ENCODE assay signal across 14 cellular contexts in genomic region chr7:21587139-21587773, GRCh38. TPM values are rescaled to one million over a fixed set of nuclear protein-coding genes. Genes with fewer than 3 reads are reported as not detected.
"Had no signal": no experiment of that assay in that cellular context is flagged by ENCODE, and none has a peak within 500 bp of the region (broad histone marks: within the 10 kb centered on the region; RNA-seq: fewer than 3 reads in every experiment).

No MANE protein-coding gene starts in this region.

- H3K9me3 Mint-ChIP-seq: effector memory CD8-positive, alpha-beta T cell; natural killer cell had no signal

- H3K36me3 Mint-ChIP-seq: activated naive CD8-positive, alpha-beta T cell treated with anti-CD3 and anti-CD28 coated beads, Interleukin-2, amount 10 ng/mL, durations not matched to agents 7 days and 5 days; natural killer cell had no signal

- ATAC-seq: effector memory CD8-positive, alpha-beta T cell; mucosa of descending colon; natural killer cell had no signal

- FAIRE-seq: kidney, TTC549 had no signal

- DNase-seq: activated B cell treated with CpG ODN at 0.5 μM for 24 hours; activated CD4-positive, alpha-beta T cell treated with anti-CD3 and anti-CD28 coated beads, Interleukin-2, amount 10 ng/mL, durations not matched to agents 24 days and 14 days; activated gamma-delta T cell treated with Interleukin-2 at 50 U/mL for 16 hours; activated naive CD8-positive, alpha-beta T cell treated with anti-CD3 and anti-CD28 coated beads, Interleukin-2, amount 10 ng/mL, durations not matched to agents 7 days and 5 days; dermis blood vessel endothelial cell; effector memory CD8-positive, alpha-beta T cell; kidney; left ventricle myocardium inferior; mucosa of descending colon; natural killer cell; stimulated activated CD4-positive, alpha-beta T cell treated with anti-CD3 and anti-CD28 coated beads, Interleukin-4, amount 100 ng/mL, for 1 hour; stimulated activated naive CD4-positive, alpha-beta T cell treated with Interleukin-2 at 50 U/mL for 16 hours; substantia nigra had no signal

- H3K4me3 Mint-ChIP-seq: activated B cell treated with CpG ODN at 0.5 μM for 24 hours; activated CD4-positive, alpha-beta T cell treated with anti-CD3 and anti-CD28 coated beads, Interleukin-2, amount 10 ng/mL, durations not matched to agents 24 days and 14 days; activated naive CD8-positive, alpha-beta T cell treated with anti-CD3 and anti-CD28 coated beads, Interleukin-2, amount 10 ng/mL, durations not matched to agents 7 days and 5 days; effector memory CD8-positive, alpha-beta T cell; natural killer cell had no signal

- H3K27me3 Mint-ChIP-seq: activated CD4-positive, alpha-beta T cell treated with anti-CD3 and anti-CD28 coated beads, Interleukin-2, amount 10 ng/mL, durations not matched to agents 24 days and 14 days; activated naive CD8-positive, alpha-beta T cell treated with anti-CD3 and anti-CD28 coated beads, Interleukin-2, amount 10 ng/mL, durations not matched to agents 7 days and 5 days had no signal

- H3K27ac Mint-ChIP-seq: activated B cell treated with CpG ODN at 0.5 μM for 24 hours; activated CD4-positive, alpha-beta T cell treated with anti-CD3 and anti-CD28 coated beads, Interleukin-2, amount 10 ng/mL, durations not matched to agents 24 days and 14 days; activated naive CD8-positive, alpha-beta T cell treated with anti-CD3 and anti-CD28 coated beads, Interleukin-2, amount 10 ng/mL, durations not matched to agents 7 days and 5 days; effector memory CD8-positive, alpha-beta T cell; natural killer cell had no signal

- H3K9me3 ChIP-seq: mucosa of descending colon had no signal

- H3K4me1 Mint-ChIP-seq: natural killer cell had no signal

RNA-seq across cellular contexts. Expression of gene DNAH11, which starts 44.4 kb away (rescaled TPM):
- total RNA-seq: activated B cell treated with CpG ODN at 0.5 μM for 24 hours had no signal
